13 cellular contexts compared by ENCODE assay signal in the genomic region with DNA sequence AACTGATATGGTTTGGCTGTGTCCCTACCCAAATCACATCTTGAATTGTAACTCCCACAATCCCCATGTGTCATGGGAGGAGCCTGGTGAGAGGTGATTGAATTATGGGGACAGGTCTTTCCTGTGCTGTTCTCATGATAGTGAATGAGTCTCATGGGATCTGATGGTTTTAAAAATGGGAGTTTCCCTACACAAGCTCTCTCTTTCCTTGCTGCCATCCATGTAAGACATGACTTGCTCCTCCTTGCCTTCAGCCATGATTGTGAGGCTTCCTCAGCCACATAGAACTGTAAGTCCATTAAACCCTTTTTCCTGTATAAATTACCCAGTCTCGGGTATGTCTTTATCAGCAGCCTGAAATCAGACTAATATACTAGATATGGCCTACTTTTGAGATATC. TPM values are rescaled to one million over a fixed set of nuclear protein-coding genes. Genes with fewer than 3 reads are reported as not detected.
"Had no signal": no experiment of that assay in that cellular context is flagged by ENCODE, and none has a peak within 500 bp of the region (broad histone marks: within the 10 kb centered on the region; RNA-seq: fewer than 3 reads in every experiment).

No MANE protein-coding gene starts in this region.

RNA-seq across cellular contexts. Expression of gene C4orf51, which starts 57.9 kb away (rescaled TPM):
- total RNA-seq: activated CD4-positive, alpha-beta memory T cell treated with anti-CD3 and anti-CD28 coated beads, Interleukin-2, amount 10 ng/mL, durations not matched to agents 7 days and 5 days; activated CD8-positive, alpha-beta memory T cell treated with anti-CD3 and anti-CD28 coated beads, Interleukin-2, amount 10 ng/mL, durations not matched to agents 7 days and 5 days; adrenal gland; astrocyte; body of pancreas; breast epithelium; cardiac septum; LHCN-M2; NCI-H460; PC-3; Peyer's patch; SJSA1 had no signal
- polyA plus RNA-seq: adrenal gland, SK-N-SH had no signal
